12 cellular contexts compared by ENCODE assay signal in the genomic region with DNA sequence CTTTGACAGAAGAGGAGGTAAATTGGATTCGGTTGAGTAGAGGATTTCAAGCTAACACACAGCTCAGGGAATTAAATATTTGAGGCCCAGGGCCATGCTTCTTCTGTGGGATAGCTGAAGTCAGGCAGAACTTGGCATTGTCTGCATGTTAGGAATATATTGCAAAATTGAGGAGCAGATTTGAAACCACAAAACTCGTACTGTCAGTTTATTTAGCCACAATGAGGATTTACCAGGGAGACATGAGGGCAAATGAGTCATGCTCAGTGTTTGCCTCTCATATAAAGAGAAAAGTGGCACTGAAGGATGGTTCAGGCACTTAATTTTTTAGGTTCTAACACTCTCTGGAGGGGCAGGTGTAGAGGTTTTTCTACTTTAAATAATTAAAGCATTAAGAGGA.
A peak's percentile ranks its signal among the peaks of the same experiment; 100 is the strongest.
DNase-seq lines count a peak whose midpoint lies in the region; ATAC-seq and TF ChIP-seq lines count a peak whose summit lies in the region.
"Had no signal": no experiment of that assay in that cellular context is flagged by ENCODE, and none has a peak within 500 bp of the region (broad histone marks: within the 10 kb centered on the region; RNA-seq: fewer than 3 reads in every experiment).

No MANE protein-coding gene starts in this region.

- DNase-seq in AG20443 (ENCODE audit: low spot score): peak; percentile 23
- DNase-seq in M059J (ENCODE audit: low read depth): peak; percentile 92
- peak; percentile 24 for DNase-seq in T1000 (lab: John Stamatoyannopoulos, UW)
- peak; percentile 87 for DNase-seq in fibroblast of villous mesenchyme (ENCODE audit: low read depth)
- no peak for DNase-seq in GM10248 (ENCODE audit: extremely low spot score)
- no peak for DNase-seq in NCI-H510A treated with DMSO at 0.1 percent for 48 hours (lab: John Stamatoyannopoulos, UW)
- DNase-seq in type B pancreatic cell (ENCODE audit: extremely low spot score, unreplicated experiment): no peak
- DNase-seq: DND-41, NCI-H1436 treated with DMSO at 0.1 percent for 48 hours, T-helper 9 cell had no signal

- no peak overlapping the region for H3K27ac Mint-ChIP-seq in type B pancreatic cell
- H3K27ac Mint-ChIP-seq: activated naive CD8-positive, alpha-beta T cell had no signal

- no peaks in the 10 kb centered on the region for H3K36me3 Mint-ChIP-seq in type B pancreatic cell
- H3K36me3 Mint-ChIP-seq: activated naive CD8-positive, alpha-beta T cell had no signal

- POLR2A ChIA-PET in GM10248 (lab: Yijun Ruan, JAX): no interaction called here

- CTCF ChIA-PET in GM10248 (lab: Yijun Ruan, JAX): no interaction called here

- no peak overlapping the region for H3K4me3 ChIP-seq in fibroblast of villous mesenchyme (ENCODE audit: low read depth, low read length)

- H3K27me3 Mint-ChIP-seq in type B pancreatic cell: no peaks in the 10 kb centered on the region

- H3K4me1 Mint-ChIP-seq in type B pancreatic cell (ENCODE audit: unreplicated experiment): peaks cover 10% of the 10 kb centered on the region

- no peak overlapping the region for H3K4me3 Mint-ChIP-seq in type B pancreatic cell
- H3K4me3 Mint-ChIP-seq: activated naive CD8-positive, alpha-beta T cell had no signal

- H3K9me3 Mint-ChIP-seq in type B pancreatic cell: peaks cover 6% of the 10 kb centered on the region

- TF ChIP-seq CTCF in fibroblast of villous mesenchyme (IDR thresholded peaks at IDR 0.05; ENCODE audit: insufficient read depth, low read depth, low read length): no peak
- TF ChIP-seq CTCF in GM10248 (IDR thresholded peaks at IDR 0.05; ENCODE audit: control extremely low read depth, extremely low read depth, low read depth, missing control alignments): no peak
- TF ChIP-seq CTCF in type B pancreatic cell (conservative IDR thresholded peaks at IDR 0.05): no peak

- no peak for ATAC-seq in HG03342 (IDR thresholded peaks at IDR 0.05; ENCODE audit: unreplicated experiment)

Comparison
In these comparisons a context has a peak if more than half of its experiments do, and no peak if none do; other contexts are left out.
1. DNase-seq: peak in AG20443 (single experiment), M059J (single experiment), T1000 (single experiment) and fibroblast of villous mesenchyme (single experiment); none in GM10248 (single experiment), NCI-H510A treated with DMSO at 0.1 percent for 48 hours (single experiment) and type B pancreatic cell (single experiment).